ENCODE assay signal across 9 cellular contexts in genomic region chr12:20624718-20625117, GRCh38.
DNase-seq lines count a peak whose midpoint lies in the region; ATAC-seq lines count a peak whose summit lies in the region.
"Had no signal": no experiment of that assay in that cellular context is flagged by ENCODE, and none has a peak within 500 bp of the region (broad histone marks: within the 10 kb centered on the region; RNA-seq: fewer than 3 reads in every experiment).

No MANE protein-coding gene starts in this region.

- DNase-seq in DMS114 treated with DMSO at 0.1 percent for 48 hours (lab: John Stamatoyannopoulos, UW; ENCODE audit: unreplicated experiment) (peak; percentile 57), NCI-H1105 treated with DMSO at 0.1 percent for 48 hours (lab: John Stamatoyannopoulos, UW) (peak; percentile 59), dermis blood vessel endothelial cell (peak; percentile 54), myocyte (ENCODE audit: low read depth) (peak; percentile 5), LoVo (ENCODE audit: low spot score) (no peak), posterior vena cava (ENCODE audit: low spot score) (no peak)
- DNase-seq in activated naive CD4-positive, alpha-beta T cell treated with Interleukin-2 at 50 U/mL for 16 hours: no peak
- DNase-seq: activated CD8-positive, alpha-beta T cell treated with anti-CD3 and anti-CD28 coated beads for 36 hours had no signal

- intact Hi-C loops in posterior vena cava (cut with DNase I): no loop called here

- ATAC-seq in GM18858 (IDR thresholded peaks at IDR 0.05; ENCODE audit: unreplicated experiment): no peak
- ATAC-seq: activated CD8-positive, alpha-beta T cell treated with anti-CD3 and anti-CD28 coated beads for 36 hours had no signal

Comparison
In these comparisons a context has a peak if more than half of its experiments do, and no peak if none do; other contexts are left out.
1. DNase-seq: peak in DMS114 treated with DMSO at 0.1 percent for 48 hours (single experiment), NCI-H1105 treated with DMSO at 0.1 percent for 48 hours (single experiment), dermis blood vessel endothelial cell (single experiment) and myocyte (single experiment); none in activated naive CD4-positive, alpha-beta T cell treated with Interleukin-2 at 50 U/mL for 16 hours (single experiment), LoVo (single experiment) and posterior vena cava (single experiment).